Comparison of ENCODE assay signal across 8 cellular contexts in genomic region chr7:147547252-147547897, GRCh38.
DNase-seq lines count a peak whose midpoint lies in the region; ATAC-seq, FAIRE-seq and TF ChIP-seq lines count a peak whose summit lies in the region.

No MANE protein-coding gene starts in this region.

- CTCF ChIA-PET in K562 (lab: Yijun Ruan, JAX; ENCODE audit: low intra/inter-chr PET ratio), result no interaction called here

- H3K9me1 ChIP-seq in K562 (ENCODE audit: control insufficient read depth, insufficient read depth, low read length), result no peaks in the 10 kb centered on the region

- H3K4me3 Mint-ChIP-seq in osteocyte (ENCODE audit: unreplicated experiment), result no peak overlapping the region

- no peak for TF ChIP-seq EP300 in K562 (IDR thresholded peaks at IDR 0.05; ENCODE audit: low read length)

- H3K27ac ChIP-seq in K562 (ENCODE audit: extremely low read depth, low read depth, low read length), result no peak overlapping the region
- no peak overlapping the region for H3K27ac ChIP-seq in coronary artery

- TF ChIP-seq POLR2A in K562 (conservative IDR thresholded peaks at IDR 0.05), result no peak

- H4K20me1 ChIP-seq in K562 (replicated peaks; ENCODE audit: control insufficient read depth, insufficient read depth, low read length), result no peaks in the 10 kb centered on the region

- H3K4me3 ChIP-seq in K562 (no peak overlapping the region), coronary artery (no peak overlapping the region)

- intact Hi-C loops in K562 (cut with micrococcal nuclease), result no loop called here

- FAIRE-seq in K562 (lab: Jason Lieb, UNC), result no peak

- DNase-seq in NCI-H345 treated with DMSO at 0.1 percent for 48 hours (lab: John Stamatoyannopoulos, UW; ENCODE audit: unreplicated experiment) (peak; percentile 1), NCI-H345 (lab: John Stamatoyannopoulos, UW) (no peak), NCI-H1694 (lab: John Stamatoyannopoulos, UW) (peak; percentile 17), K562 (ENCODE audit: extremely low read depth in 1 of 4, low spot score in 3 of 4) (peak in 1 of 4 experiments; percentile 42), osteocyte (ENCODE audit: extremely low spot score, unreplicated experiment) (no peak), ureter (ENCODE audit: low spot score) (no peak), coronary artery (ENCODE audit: low spot score) (no peak)
- DNase-seq in effector CD8-positive, alpha-beta T cell (lab: John Stamatoyannopoulos, UW), result no peak

- 0 out of 4 replicates have a peak, but pooled peaks of 1 of the 2 experiments have one; percentile 24 for TF ChIP-seq RAD21 in K562 (CRISPR knock-in tag; conservative IDR thresholded peaks at IDR 0.05 in 1 of 2, IDR thresholded peaks at IDR 0.05 in 1 of 2)

- no TSS peak for BruUV-seq in K562 (replicated peaks; lab: Mats Ljungman, UMichigan)

- H3K4me2 ChIP-seq in K562 (ENCODE audit: insufficient read depth, low read length), result no peak overlapping the region

- in situ Hi-C loops in K562 (cut with MboI), result no loop called here

- H2AFZ ChIP-seq in K562 (ENCODE audit: low read depth, low read length), result no peak overlapping the region

- TF ChIP-seq CTCF in K562 (IDR thresholded peaks at IDR 0.05 in 2 of 3, conservative IDR thresholded peaks at IDR 0.05 in 1 of 3; ENCODE audit: insufficient read depth in 2 of 3, low read depth in 1 of 3, low read length in 3 of 3) (peak; percentile 12 to 44 (median 41); a peak in 3 of 6 replicates), osteocyte (IDR thresholded peaks at IDR 0.05) (peak; percentile 51), coronary artery (IDR thresholded peaks at IDR 0.05) (no peak)

- no peaks in the 10 kb centered on the region for H3K27me3 ChIP-seq in K562 (ENCODE audit: control insufficient read depth in 2 of 2, insufficient read depth in 2 of 2, low read length in 2 of 2)

- H3K36me3 ChIP-seq in K562 (ENCODE audit: control insufficient read depth, insufficient read depth, low read length), result no peaks in the 10 kb centered on the region

- H3K36me3 Mint-ChIP-seq in osteocyte (ENCODE audit: unreplicated experiment), result no peaks in the 10 kb centered on the region

- POLR2A ChIA-PET in K562 (lab: Yijun Ruan, JAX), result no interaction called here

- no peaks in the 10 kb centered on the region for H3K27me3 Mint-ChIP-seq in osteocyte (ENCODE audit: unreplicated experiment)

- peaks cover 3% of the 10 kb centered on the region; the same call in 1 of the 2 replicates for H3K9me3 ChIP-seq in K562 (replicated peaks; ENCODE audit: control insufficient read depth, insufficient read depth, low read depth, low read length)

- H3K4me1 ChIP-seq in K562 (replicated peaks in 1 of 2; ENCODE audit: control insufficient read depth in 2 of 2, insufficient read depth in 2 of 2, low read length in 2 of 2), result no peaks in the 10 kb centered on the region

- ATAC-seq in K562, result peak; percentile 47; the same call in 1 of the 3 replicates

- H3K9me3 Mint-ChIP-seq in osteocyte (ENCODE audit: unreplicated experiment), result peaks cover 11% of the 10 kb centered on the region

- H3K27ac Mint-ChIP-seq in osteocyte (ENCODE audit: unreplicated experiment), result no peak overlapping the region

- no peaks in the 10 kb centered on the region for H3K4me1 Mint-ChIP-seq in osteocyte (ENCODE audit: unreplicated experiment)

- H3K9ac ChIP-seq in K562 (ENCODE audit: insufficient read depth in 1 of 2, low read depth in 2 of 2, low read length in 2 of 2), result no peak overlapping the region

- under 1% methylated on average over 6 of the region's 6 CpGs for WGBS in K562 (ENCODE audit: insufficient coverage, low coverage, missing lambda C conversion rate)

- H3K79me2 ChIP-seq in K562 (ENCODE audit: control insufficient read depth, insufficient read depth, low read length), result no peaks in the 10 kb centered on the region

TF ChIP-seq in K562, 482 proteins besides CTCF, POLR2A, EP300 and RAD21:
- TF ChIP-seq HOMEZ (CRISPR knock-in tag; IDR thresholded peaks at IDR 0.05) (no peak), ZNF830 (CRISPR knock-in tag; IDR thresholded peaks at IDR 0.05) (no peak), ZNF76 (CRISPR knock-in tag; IDR thresholded peaks at IDR 0.05; ENCODE audit: borderline replicate concordance) (no peak), NONO (IDR thresholded peaks at IDR 0.05; ENCODE audit: low read depth in 2 of 2, low read length in 1 of 2) (no peak), ARID3A (IDR thresholded peaks at IDR 0.05; ENCODE audit: borderline replicate concordance, low read depth, low read length) (no peak), NCOA6 (IDR thresholded peaks at IDR 0.05) (no peak), DNMT1 (IDR thresholded peaks at IDR 0.05) (no peak), STAT6 (CRISPR knock-in tag; IDR thresholded peaks at IDR 0.05) (no peak), RHOXF2B (CRISPR knock-in tag; conservative IDR thresholded peaks at IDR 0.05) (no peak), MXD1 (CRISPR knock-in tag; IDR thresholded peaks at IDR 0.05; ENCODE audit: borderline replicate concordance, poor library complexity, severe bottlenecking) (no peak), BCOR (IDR thresholded peaks at IDR 0.05) (no peak)
- TF ChIP-seq, protein P1, sequence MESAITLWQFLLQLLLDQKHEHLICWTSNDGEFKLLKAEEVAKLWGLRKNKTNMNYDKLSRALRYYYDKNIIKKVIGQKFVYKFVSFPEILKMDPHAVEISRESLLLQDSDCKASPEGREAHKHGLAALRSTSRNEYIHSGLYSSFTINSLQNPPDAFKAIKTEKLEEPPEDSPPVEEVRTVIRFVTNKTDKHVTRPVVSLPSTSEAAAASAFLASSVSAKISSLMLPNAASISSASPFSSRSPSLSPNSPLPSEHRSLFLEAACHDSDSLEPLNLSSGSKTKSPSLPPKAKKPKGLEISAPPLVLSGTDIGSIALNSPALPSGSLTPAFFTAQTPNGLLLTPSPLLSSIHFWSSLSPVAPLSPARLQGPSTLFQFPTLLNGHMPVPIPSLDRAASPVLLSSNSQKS (CRISPR knock-in tag; IDR thresholded peaks at IDR 0.05), result no peak
- TF ChIP-seq, protein P2, sequence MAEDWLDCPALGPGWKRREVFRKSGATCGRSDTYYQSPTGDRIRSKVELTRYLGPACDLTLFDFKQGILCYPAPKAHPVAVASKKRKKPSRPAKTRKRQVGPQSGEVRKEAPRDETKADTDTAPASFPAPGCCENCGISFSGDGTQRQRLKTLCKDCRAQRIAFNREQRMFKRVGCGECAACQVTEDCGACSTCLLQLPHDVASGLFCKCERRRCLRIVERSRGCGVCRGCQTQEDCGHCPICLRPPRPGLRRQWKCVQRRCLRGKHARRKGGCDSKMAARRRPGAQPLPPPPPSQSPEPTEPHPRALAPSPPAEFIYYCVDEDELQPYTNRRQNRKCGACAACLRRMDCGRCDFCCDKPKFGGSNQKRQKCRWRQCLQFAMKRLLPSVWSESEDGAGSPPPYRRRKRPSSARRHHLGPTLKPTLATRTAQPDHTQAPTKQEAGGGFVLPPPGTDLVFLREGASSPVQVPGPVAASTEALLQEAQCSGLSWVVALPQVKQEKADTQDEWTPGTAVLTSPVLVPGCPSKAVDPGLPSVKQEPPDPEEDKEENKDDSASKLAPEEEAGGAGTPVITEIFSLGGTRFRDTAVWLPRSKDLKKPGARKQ (CRISPR knock-in tag; IDR thresholded peaks at IDR 0.05), result no peak

Comparison
In these comparisons a context has a peak if more than half of its experiments do, and no peak if none do; other contexts are left out.
1. DNase-seq: peak in NCI-H345 treated with DMSO at 0.1 percent for 48 hours (single experiment) and NCI-H1694 (single experiment); none in NCI-H345 (single experiment), osteocyte (single experiment), ureter (single experiment), effector CD8-positive, alpha-beta T cell (single experiment) and coronary artery (single experiment).